ENCODE assay signal across 8 cellular contexts in the genomic region with DNA sequence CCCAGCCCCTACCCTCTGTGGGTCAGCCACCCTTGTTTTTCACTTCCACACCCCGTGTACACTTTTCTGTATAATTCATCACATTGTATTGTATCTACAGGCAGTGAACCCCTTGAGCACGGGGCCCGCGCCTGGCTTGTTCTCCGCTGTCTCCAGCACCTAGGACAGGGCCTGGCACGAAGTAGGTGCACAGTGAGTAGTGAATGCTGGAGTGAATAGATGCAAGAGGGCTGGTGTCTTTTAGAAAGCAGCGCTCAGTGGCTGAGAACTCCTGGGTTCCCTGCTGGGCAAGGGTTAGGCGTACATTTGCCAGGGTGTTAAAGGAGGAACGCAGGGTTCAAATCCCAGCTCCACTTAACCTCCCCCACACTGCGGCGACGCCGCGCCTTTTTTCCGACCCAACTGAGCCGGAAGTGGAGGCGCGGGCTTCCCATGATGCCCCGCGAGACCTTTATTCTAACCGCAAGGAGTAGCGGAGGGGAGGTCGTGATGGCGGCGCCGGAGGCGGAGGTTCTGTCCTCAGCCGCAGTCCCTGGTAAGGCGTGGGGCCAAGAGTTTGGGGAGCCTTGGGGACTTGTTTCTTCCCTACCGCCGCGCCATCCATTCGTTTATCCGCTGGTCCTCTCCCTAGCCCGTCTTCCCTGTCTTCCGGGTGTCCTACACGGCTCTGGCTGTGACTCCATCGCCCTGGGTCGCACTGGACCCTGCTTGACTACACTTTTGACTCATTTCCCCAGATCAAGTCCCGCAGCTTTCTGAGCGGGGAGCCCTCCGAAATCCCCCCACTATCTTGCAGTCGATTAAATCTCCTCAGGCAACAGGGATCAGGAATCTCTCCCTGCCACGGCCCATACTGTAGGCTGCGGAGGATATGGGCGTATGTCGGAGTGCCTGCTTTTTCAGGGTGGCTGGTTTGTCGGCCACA. TPM values are rescaled to one million over a fixed set of nuclear protein-coding genes. Genes with fewer than 3 reads are reported as not detected.
A peak's percentile ranks its signal among the peaks of the same experiment; 100 is the strongest.
DNase-seq lines count a peak whose midpoint lies in the region; ATAC-seq and TF ChIP-seq lines count a peak whose summit lies in the region.

A gene with protein sequence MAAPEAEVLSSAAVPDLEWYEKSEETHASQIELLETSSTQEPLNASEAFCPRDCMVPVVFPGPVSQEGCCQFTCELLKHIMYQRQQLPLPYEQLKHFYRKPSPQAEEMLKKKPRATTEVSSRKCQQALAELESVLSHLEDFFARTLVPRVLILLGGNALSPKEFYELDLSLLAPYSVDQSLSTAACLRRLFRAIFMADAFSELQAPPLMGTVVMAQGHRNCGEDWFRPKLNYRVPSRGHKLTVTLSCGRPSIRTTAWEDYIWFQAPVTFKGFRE (plus strand): TSS at position 454 of the 925 bp plus-strand sequence. CDS start 36 bp downstream, at position 490.

- peak within 1 kb of the TSS; percentile 92 for H3K4me3 Mint-ChIP-seq in T-helper 1 cell treated with Interleukin-12 subunit alpha and Interleukin-12 subunit beta and Interleukin-4 antibody, amounts not matched to agents 30 μg/mL and 1 μg/mL, for 36 hours
- peak within 1 kb of the TSS; percentile 97 for H3K4me3 Mint-ChIP-seq in progenitor cell of endocrine pancreas (ENCODE audit: low read depth)

- H3K9me3 ChIP-seq in adrenal gland (replicated peaks in 1 of 3): no peaks in the 10 kb centered on the region
- no peaks in the 10 kb centered on the region for H3K9me3 ChIP-seq in upper lobe of left lung

- peak within 1 kb of the TSS; percentile 10 to 84 (median 58) for H3K4me3 ChIP-seq in adrenal gland
- peak within 1 kb of the TSS; percentile 64 to 91 (median 64) for H3K4me3 ChIP-seq in upper lobe of left lung

- no peaks in the 10 kb centered on the region for H3K27me3 Mint-ChIP-seq in T-helper 1 cell treated with Interleukin-12 subunit alpha and Interleukin-12 subunit beta and Interleukin-4 antibody, amounts not matched to agents 30 μg/mL and 1 μg/mL, for 36 hours (ENCODE audit: low read depth)
- no peaks in the 10 kb centered on the region for H3K27me3 Mint-ChIP-seq in progenitor cell of endocrine pancreas

- DNase-seq in GM13977 (ENCODE audit: low spot score) (peak; percentile 80), NCI-H1694 treated with DMSO at 0.1 percent for 48 hours (lab: John Stamatoyannopoulos, UW) (peak; percentile 43), adrenal gland (peak; percentile 78 to 89 (median 82)), left cardiac atrium (peak; percentile 86), progenitor cell of endocrine pancreas (ENCODE audit: low spot score, unreplicated experiment) (peak; percentile 62), upper lobe of left lung (peak; percentile 84 to 93)

- H3K36me3 Mint-ChIP-seq in T-helper 1 cell treated with Interleukin-12 subunit alpha and Interleukin-12 subunit beta and Interleukin-4 antibody, amounts not matched to agents 30 μg/mL and 1 μg/mL, for 36 hours (ENCODE audit: low read depth): peaks cover 33% of the 10 kb centered on the region
- peaks cover 7% of the 10 kb centered on the region for H3K36me3 Mint-ChIP-seq in progenitor cell of endocrine pancreas (ENCODE audit: insufficient read depth)

- intact Hi-C loops in adrenal gland (cut with DNase I) (no loop called here), left cardiac atrium (cut with DNase I) (no loop called here)

- no peaks in the 10 kb centered on the region for H3K9me3 Mint-ChIP-seq in T-helper 1 cell treated with Interleukin-12 subunit alpha and Interleukin-12 subunit beta and Interleukin-4 antibody, amounts not matched to agents 30 μg/mL and 1 μg/mL, for 36 hours
- H3K9me3 Mint-ChIP-seq in progenitor cell of endocrine pancreas (ENCODE audit: low read depth): no peaks in the 10 kb centered on the region

- H3K27ac ChIP-seq in adrenal gland (peak within 1 kb of the TSS; percentile 25 to 91 (median 57)), upper lobe of left lung (peak within 1 kb of the TSS; percentile 84 to 92 (median 90))

- peaks cover 14 to 35% of the 10 kb centered on the region in 2 donors for H3K4me1 ChIP-seq in adrenal gland (replicated peaks in 1 of 2)
- H3K4me1 ChIP-seq in upper lobe of left lung: peaks cover 28 to 46% (median 32%) of the 10 kb centered on the region in 4 donors

- no peak for TF ChIP-seq EP300 in upper lobe of left lung (IDR thresholded peaks at IDR 0.05)

- peak within 1 kb of the TSS; percentile 96 for H3K27ac Mint-ChIP-seq in T-helper 1 cell treated with Interleukin-12 subunit alpha and Interleukin-12 subunit beta and Interleukin-4 antibody, amounts not matched to agents 30 μg/mL and 1 μg/mL, for 36 hours
- H3K27ac Mint-ChIP-seq in progenitor cell of endocrine pancreas: peak within 1 kb of the TSS; percentile 94

- H3K36me3 ChIP-seq in adrenal gland (replicated peaks in 1 of 2) (peaks cover 0 to 30% of the 10 kb centered on the region in 2 donors), upper lobe of left lung (peaks cover 8 to 27% (median 18%) of the 10 kb centered on the region in 4 donors)

- WGBS in adrenal gland, 4 donors: 3 to 5% (median 4%) methylated on average over 35 to 48 of the region's 48 CpGs
- 6 to 8% methylated on average over 38 to 48 of the region's 48 CpGs for WGBS in upper lobe of left lung, 2 donors

- TF ChIP-seq CTCF in GM13977 (IDR thresholded peaks at IDR 0.05; ENCODE audit: extremely low read depth, insufficient read depth, missing control alignments): no peak
- no peak for TF ChIP-seq CTCF in adrenal gland (IDR thresholded peaks at IDR 0.05)
- TF ChIP-seq CTCF in progenitor cell of endocrine pancreas (IDR thresholded peaks at IDR 0.05; ENCODE audit: unreplicated experiment): no peak
- no peak for TF ChIP-seq CTCF in upper lobe of left lung (IDR thresholded peaks at IDR 0.05)

- ATAC-seq in HG02852 (IDR thresholded peaks at IDR 0.05; ENCODE audit: unreplicated experiment) (peak; percentile 91), left cardiac atrium (peak; percentile 92 to 94), upper lobe of left lung (ENCODE audit: low FRiP score in 2 of 2) (peak; percentile 94 to 97)

- no peaks in the 10 kb centered on the region for H3K27me3 ChIP-seq in adrenal gland
- no peaks in the 10 kb centered on the region for H3K27me3 ChIP-seq in upper lobe of left lung

- in situ Hi-C loops in GM13977 (cut with MboI; ENCODE audit: low pct_unique_long_range_greater_than_20kb, low sequenced_read_pairs, unreplicated experiment): no loop called here

- H3K4me1 Mint-ChIP-seq in T-helper 1 cell treated with Interleukin-12 subunit alpha and Interleukin-12 subunit beta and Interleukin-4 antibody, amounts not matched to agents 30 μg/mL and 1 μg/mL, for 36 hours (ENCODE audit: low read depth): peaks cover 41% of the 10 kb centered on the region
- peaks cover 14% of the 10 kb centered on the region for H3K4me1 Mint-ChIP-seq in progenitor cell of endocrine pancreas (ENCODE audit: low read depth)

- TF ChIP-seq POLR2A in adrenal gland (IDR thresholded peaks at IDR 0.05) (peak; percentile 71 to 87), upper lobe of left lung (IDR thresholded peaks at IDR 0.05) (peak in 3 of 4 donors; percentile 73 to 83 (median 76))

RNA-seq across cellular contexts. Expression of the gene that starts here (rescaled TPM):
- total RNA-seq in adrenal gland: 100 to 1,000 TPM in 1 of 8 donors, 10 to 100 TPM in 7; 16.1 to 112 (median 28.9) TPM
- polyA plus RNA-seq in adrenal gland: 10 to 100 TPM; 15.2 to 26.2 (median 18.2) TPM
- 10 to 100 TPM; 21.4 to 32.3 TPM for total RNA-seq in left cardiac atrium
- 31.4 and 31.8 TPM in 2 replicates for total RNA-seq in progenitor cell of endocrine pancreas
- 10 to 100 TPM; 16.8 to 66.4 (median 24.9) TPM for total RNA-seq in upper lobe of left lung

Comparison
In these comparisons a context has a peak if more than half of its experiments do, and no peak if none do; other contexts are left out.
1. Peak in every context shown above with its lines: DNase-seq, ATAC-seq, H3K4me3 ChIP-seq and H3K27ac ChIP-seq.